Comparison of ENCODE assay signal across 27 cellular contexts in genomic region chr2:50838316-50838715, GRCh38.
DNase-seq lines count a peak whose midpoint lies in the region; ATAC-seq and TF ChIP-seq lines count a peak whose summit lies in the region.
"Had no signal": no experiment of that assay in that cellular context is flagged by ENCODE, and none has a peak within 500 bp of the region (broad histone marks: within the 10 kb centered on the region; RNA-seq: fewer than 3 reads in every experiment).

No MANE protein-coding gene starts in this region.

- H3K27me3 Mint-ChIP-seq in WTC11 (ENCODE audit: low read depth) = no peaks in the 10 kb centered on the region
- H3K27me3 Mint-ChIP-seq: B cell, IgD-negative memory B cell had no signal

- H3K4me1 Mint-ChIP-seq in WTC11 = peaks cover 30% of the 10 kb centered on the region
- H3K4me1 Mint-ChIP-seq: B cell, IgD-negative memory B cell had no signal

- ATAC-seq in WTC11 = peak; percentile 63
- no peak for ATAC-seq in GM21529 (IDR thresholded peaks at IDR 0.05; ENCODE audit: unreplicated experiment)
- ATAC-seq: CD8-positive, alpha-beta T cell; Panc1 had no signal

- H3K27me3 ChIP-seq in iPS-18a (ENCODE audit: control insufficient read depth, insufficient read depth, low read length) (no peaks in the 10 kb centered on the region), tibial nerve (no peaks in the 10 kb centered on the region)

- H3K27ac ChIP-seq in iPS-18a (ENCODE audit: low read length) = peak overlapping the region; percentile 56
- peak overlapping the region in 3 of 4 donors; percentile 8 to 71 (median 52) for H3K27ac ChIP-seq in tibial nerve
- H3K27ac ChIP-seq: 22Rv1, C4-2B, KMS-11, RWPE1 had no signal

- DNase-seq in DMS 273 (lab: John Stamatoyannopoulos, UW; ENCODE audit: unreplicated experiment) (peak; percentile 42), DMS 273 treated with DMSO at 0.1 percent for 48 hours (lab: John Stamatoyannopoulos, UW) (no peak), WTC11 (ENCODE audit: low spot score) (no peak), tibial nerve (ENCODE audit: low spot score in 2 of 2) (no peak), T1000 (lab: John Stamatoyannopoulos, UW) (no peak), SKM-1 (lab: John Stamatoyannopoulos, UW; ENCODE audit: unreplicated experiment) (no peak)
- DNase-seq: Caco-2; CD8-positive, alpha-beta T cell; DND-41; HFFc6; MM.1S; NCI-H1417 treated with DMSO at 0.1 percent for 48 hours; NCI-H1694 treated with DMSO at 0.1 percent for 48 hours; NCI-H2081; NCI-H345; NCI-H526; SHP77 had no signal

- POLR2A ChIA-PET in WTC11 (lab: Charles Lee) = interaction anchor here (1.0 kb wide), 1 partner anchor 19 kb away, joined by 3 read pairs; no protein-coding TSS in a partner anchor

- TF ChIP-seq EP300 in tibial nerve (IDR thresholded peaks at IDR 0.05) = no peak

- no peaks in the 10 kb centered on the region for H3K36me3 Mint-ChIP-seq in WTC11
- H3K36me3 Mint-ChIP-seq: CD8-positive, alpha-beta T cell; IgD-negative memory B cell had no signal

- H3K4me3 ChIP-seq in iPS-18a (ENCODE audit: low read length) = no peak overlapping the region
- H3K4me3 ChIP-seq in tibial nerve = no peak overlapping the region
- H3K4me3 ChIP-seq: HAP-1 had no signal

- peak overlapping the region; percentile 6 for H3K9ac ChIP-seq in iPS-18a (ENCODE audit: low read length)
- H3K9ac ChIP-seq: KMS-11 had no signal

- CTCF ChIA-PET in WTC11 (lab: Charles Lee) = interaction anchor here (1.0 kb wide), 1 partner anchor 92 kb away, joined by 3 read pairs; no protein-coding TSS in a partner anchor

- peak overlapping the region; percentile 86 for H3K27ac Mint-ChIP-seq in WTC11
- H3K27ac Mint-ChIP-seq: B cell; CD8-positive, alpha-beta T cell; HFFc6; IgD-negative memory B cell had no signal

- no peak overlapping the region for H3K4me3 Mint-ChIP-seq in WTC11
- H3K4me3 Mint-ChIP-seq: B cell; CD8-positive, alpha-beta T cell; HFFc6; IgD-negative memory B cell had no signal

- no peaks in the 10 kb centered on the region for H3K9me3 ChIP-seq in iPS-18a (ENCODE audit: control insufficient read depth, low read depth, low read length)
- H3K9me3 ChIP-seq in tibial nerve = no peaks in the 10 kb centered on the region
- H3K9me3 ChIP-seq: HAP-1 had no signal

- WGBS in tibial nerve, 2 donors = 41 to 54% methylated on average over 4 of the region's 4 CpGs

- TF ChIP-seq CTCF in WTC11 (IDR thresholded peaks at IDR 0.05) (no peak), tibial nerve (IDR thresholded peaks at IDR 0.05) (no peak)

- H3K4me1 ChIP-seq in iPS-18a (ENCODE audit: control insufficient read depth, low read depth, low read length) (peaks cover 11% of the 10 kb centered on the region), tibial nerve (no peaks in the 10 kb centered on the region)
- H3K4me1 ChIP-seq: Caco-2, HAP-1 had no signal

- H3K36me3 ChIP-seq in iPS-18a (ENCODE audit: control insufficient read depth, low read depth, low read length) = no peaks in the 10 kb centered on the region
- no peaks in the 10 kb centered on the region for H3K36me3 ChIP-seq in tibial nerve
- H3K36me3 ChIP-seq: HAP-1 had no signal

- H3K9me3 Mint-ChIP-seq in WTC11 = no peaks in the 10 kb centered on the region

- no peak for TF ChIP-seq POLR2A in tibial nerve (IDR thresholded peaks at IDR 0.05)

TF ChIP-seq in WTC11, 78 proteins besides CTCF, POLR2A, EP300 and RAD21:
- no peak for TF ChIP-seq ZNF532 (CRISPR knock-in tag; IDR thresholded peaks at IDR 0.05; ENCODE audit: borderline replicate concordance)
- TF ChIP-seq PREB (CRISPR knock-in tag; IDR thresholded peaks at IDR 0.05; ENCODE audit: borderline replicate concordance) = no peak
- TF ChIP-seq FOXP4 (CRISPR knock-in tag; IDR thresholded peaks at IDR 0.05) = no peak
- TF ChIP-seq EMX1 (CRISPR knock-in tag; IDR thresholded peaks at IDR 0.05) = no peak
- TF ChIP-seq SMAD3 (CRISPR knock-in tag; IDR thresholded peaks at IDR 0.05; ENCODE audit: borderline replicate concordance) = no peak
- TF ChIP-seq ATF3 (CRISPR knock-in tag; conservative IDR thresholded peaks at IDR 0.05) = no peak
